Comparison of ENCODE assay signal across 8 cellular contexts in genomic region chr15:55319537-55320325, GRCh38. TPM values are rescaled to one million over a fixed set of nuclear protein-coding genes. Genes with fewer than 3 reads are reported as not detected.
A peak's percentile ranks its signal among the peaks of the same experiment; 100 is the strongest.
DNase-seq lines count a peak whose midpoint lies in the region; ATAC-seq and TF ChIP-seq lines count a peak whose summit lies in the region.

No MANE protein-coding gene starts in this region.

- no peaks in the 10 kb centered on the region for H3K27me3 ChIP-seq in prostate gland (replicated peaks; ENCODE audit: insufficient read depth)

- peak overlapping the region; percentile 80 to 86 for H3K27ac ChIP-seq in prostate gland

- no peak for TF ChIP-seq CTCF in fibroblast of pulmonary artery (IDR thresholded peaks at IDR 0.05; ENCODE audit: low read length, missing control alignments)
- no peak for TF ChIP-seq CTCF in prostate gland (IDR thresholded peaks at IDR 0.05)

- WGBS in prostate gland, result 45% methylated on average over 5 of the region's 5 CpGs

- H3K36me3 ChIP-seq in prostate gland, result no peaks in the 10 kb centered on the region

- H3K27ac Mint-ChIP-seq in activated CD4-positive, alpha-beta T cell treated with anti-CD3 and anti-CD28 coated beads, Interleukin-2, amount 10 ng/mL, durations not matched to agents 24 days and 14 days, result peak overlapping the region; percentile 99
- H3K27ac Mint-ChIP-seq in T-helper 2 cell treated with Interferon-gamma antibody and Interleukin-4, amounts not matched to agents 5 μg/mL and 100 μg/mL, for 36 hours, result peak overlapping the region; percentile 99

- no peak for TF ChIP-seq POLR2A in prostate gland (IDR thresholded peaks at IDR 0.05)

- intact Hi-C loops in activated CD4-positive, alpha-beta T cell treated with anti-CD3 and anti-CD28 coated beads, Interleukin-2, amount 10 ng/mL, durations not matched to agents 24 days and 14 days (cut with micrococcal nuclease), result loop anchor here (1.0 to 5.0 kb wide), 5 partner anchors 29 to 178 kb away; partner anchors contain the start of genes CCPG1 and PIERCE2
- intact Hi-C loops in prostate gland (cut with DNase I), result no loop called here

- peaks cover 34% of the 10 kb centered on the region for H3K4me1 Mint-ChIP-seq in activated CD4-positive, alpha-beta T cell treated with anti-CD3 and anti-CD28 coated beads, Interleukin-2, amount 10 ng/mL, durations not matched to agents 24 days and 14 days
- H3K4me1 Mint-ChIP-seq in T-helper 2 cell treated with Interferon-gamma antibody and Interleukin-4, amounts not matched to agents 5 μg/mL and 100 μg/mL, for 36 hours (ENCODE audit: low read depth), result peaks cover 43% of the 10 kb centered on the region

- H3K4me3 ChIP-seq in fibroblast of pulmonary artery (replicated peaks; ENCODE audit: low read depth, low read length), result peak overlapping the region; percentile 84
- peak overlapping the region; percentile 68 to 78 for H3K4me3 ChIP-seq in prostate gland

- DNase-seq in activated CD4-positive, alpha-beta T cell treated with anti-CD3 and anti-CD28 coated beads, Interleukin-2, amount 10 ng/mL, durations not matched to agents 24 days and 14 days, result no peak
- no peak for DNase-seq in activated CD4-positive, alpha-beta T cell treated with anti-CD3 and anti-CD28 coated beads, Interleukin-2, amount 50 U/mL, for 48 hours
- DNase-seq in T-helper 2 cell treated with Interferon-gamma antibody and Interleukin-4, amounts not matched to agents 5 μg/mL and 100 μg/mL, for 36 hours (ENCODE audit: low spot score), result no peak
- DNase-seq in fibroblast of pulmonary artery (ENCODE audit: low read depth), result peak; percentile 23
- no peak for DNase-seq in prostate gland (ENCODE audit: low spot score)
- DNase-seq in D341Med (ENCODE audit: low spot score), result no peak

- peaks cover 27% of the 10 kb centered on the region for H3K36me3 Mint-ChIP-seq in activated CD4-positive, alpha-beta T cell treated with anti-CD3 and anti-CD28 coated beads, Interleukin-2, amount 10 ng/mL, durations not matched to agents 24 days and 14 days (ENCODE audit: low read depth)
- peaks cover 40% of the 10 kb centered on the region for H3K36me3 Mint-ChIP-seq in T-helper 2 cell treated with Interferon-gamma antibody and Interleukin-4, amounts not matched to agents 5 μg/mL and 100 μg/mL, for 36 hours (ENCODE audit: low read depth)

- H3K4me1 ChIP-seq in prostate gland (replicated peaks), result no peaks in the 10 kb centered on the region

- peak overlapping the region; percentile 97 for H3K4me3 Mint-ChIP-seq in activated CD4-positive, alpha-beta T cell treated with anti-CD3 and anti-CD28 coated beads, Interleukin-2, amount 10 ng/mL, durations not matched to agents 24 days and 14 days
- peak overlapping the region; percentile 100 for H3K4me3 Mint-ChIP-seq in T-helper 2 cell treated with Interferon-gamma antibody and Interleukin-4, amounts not matched to agents 5 μg/mL and 100 μg/mL, for 36 hours

- H3K9me3 ChIP-seq in prostate gland, result no peaks in the 10 kb centered on the region

- ATAC-seq in HG03159 (IDR thresholded peaks at IDR 0.05; ENCODE audit: unreplicated experiment) (peak; percentile 40), HG03025 (IDR thresholded peaks at IDR 0.05; ENCODE audit: low FRiP score, unreplicated experiment) (no peak)

- no peaks in the 10 kb centered on the region for H3K9me3 Mint-ChIP-seq in activated CD4-positive, alpha-beta T cell treated with anti-CD3 and anti-CD28 coated beads, Interleukin-2, amount 10 ng/mL, durations not matched to agents 24 days and 14 days
- no peaks in the 10 kb centered on the region for H3K9me3 Mint-ChIP-seq in T-helper 2 cell treated with Interferon-gamma antibody and Interleukin-4, amounts not matched to agents 5 μg/mL and 100 μg/mL, for 36 hours

- H3K27me3 Mint-ChIP-seq in activated CD4-positive, alpha-beta T cell treated with anti-CD3 and anti-CD28 coated beads, Interleukin-2, amount 10 ng/mL, durations not matched to agents 24 days and 14 days, result no peaks in the 10 kb centered on the region
- H3K27me3 Mint-ChIP-seq in T-helper 2 cell treated with Interferon-gamma antibody and Interleukin-4, amounts not matched to agents 5 μg/mL and 100 μg/mL, for 36 hours (ENCODE audit: low read depth), result no peaks in the 10 kb centered on the region

RNA-seq across cellular contexts. Expression of gene PIGB, which starts 0.7 kb away (rescaled TPM):
- 13.3 and 18.6 TPM in 2 replicates for total RNA-seq in activated CD4-positive, alpha-beta T cell treated with anti-CD3 and anti-CD28 coated beads, Interleukin-2, amount 10 ng/mL, durations not matched to agents 24 days and 14 days
- total RNA-seq in prostate gland, result 10 to 100 TPM; 13.0 to 15.3 TPM

RNA-seq across cellular contexts. Expression of gene PIGBOS1, which starts 0.8 kb away (rescaled TPM):
- total RNA-seq in activated CD4-positive, alpha-beta T cell treated with anti-CD3 and anti-CD28 coated beads, Interleukin-2, amount 10 ng/mL, durations not matched to agents 24 days and 14 days, result 9.7 and 10.3 TPM in 2 replicates
- total RNA-seq in prostate gland, result 10 to 100 TPM; 15.5 to 34.1 TPM

RNA-seq across cellular contexts. Expression of gene RAB27A, which starts 30.1 kb away (rescaled TPM):
- total RNA-seq in activated CD4-positive, alpha-beta T cell treated with anti-CD3 and anti-CD28 coated beads, Interleukin-2, amount 10 ng/mL, durations not matched to agents 24 days and 14 days, result 98.8 and 100 TPM in 2 replicates
- total RNA-seq in prostate gland, result 10 to 100 TPM; 27.6 to 50.6 TPM
